Comparison of ENCODE assay signal across 18 cellular contexts in the genomic region with DNA sequence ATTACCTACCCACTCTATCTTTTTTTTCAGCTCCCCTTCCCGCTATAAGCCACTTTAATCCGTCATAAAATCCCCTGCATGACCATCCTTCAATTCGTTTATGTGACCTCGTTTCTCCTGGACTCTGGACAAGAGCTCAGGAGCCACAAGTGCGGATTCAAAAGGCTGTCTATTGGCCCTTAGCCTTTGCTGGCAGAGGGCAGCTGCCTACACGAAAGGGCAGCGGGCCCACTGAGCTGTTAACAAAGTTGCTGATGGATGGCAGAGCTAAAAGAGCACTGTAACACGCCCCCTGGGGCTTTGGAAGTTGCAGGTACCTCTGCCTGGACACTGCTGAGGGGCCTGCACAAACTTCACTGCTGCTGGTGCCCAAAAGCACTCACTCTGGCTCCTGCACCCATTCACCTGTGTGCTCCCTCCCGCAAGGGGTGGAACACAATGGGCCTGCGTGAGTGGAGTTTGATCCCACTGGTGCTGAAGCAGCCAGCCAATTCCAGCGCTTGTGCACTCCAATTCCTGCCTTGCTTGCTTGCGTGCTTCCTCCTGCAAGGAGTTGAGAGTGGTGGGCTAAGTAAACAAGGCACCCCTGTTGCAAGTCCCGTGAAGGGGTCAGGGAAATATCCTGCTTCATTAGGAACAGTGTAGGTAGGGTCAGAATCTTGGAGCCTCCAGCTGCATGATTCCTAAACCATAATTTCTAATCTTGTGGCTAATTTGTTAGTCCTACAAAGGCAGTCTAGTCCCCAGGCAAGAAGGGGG. TPM values are rescaled to one million over a fixed set of nuclear protein-coding genes. Genes with fewer than 3 reads are reported as not detected.
DNase-seq lines count a peak whose midpoint lies in the region; ATAC-seq, FAIRE-seq and TF ChIP-seq lines count a peak whose summit lies in the region.
"Had no signal": no experiment of that assay in that cellular context is flagged by ENCODE, and none has a peak within 500 bp of the region (broad histone marks: within the 10 kb centered on the region; RNA-seq: fewer than 3 reads in every experiment).

No MANE protein-coding gene starts in this region.

- H3K4me1 ChIP-seq in K562 (replicated peaks in 1 of 2; ENCODE audit: control insufficient read depth in 2 of 2, insufficient read depth in 2 of 2, low read length in 2 of 2) (peaks cover 5 to 9% of the 10 kb centered on the region in 2 experiments; a peak in 3 of 5 replicates), parathyroid adenoma (peaks cover 20% of the 10 kb centered on the region)

- WGBS in K562 (ENCODE audit: insufficient coverage, low coverage, missing lambda C conversion rate) = 61% methylated on average over 13 of the region's 13 CpGs

- H3K4me1 Mint-ChIP-seq in CD14-positive monocyte (peaks cover 28% of the 10 kb centered on the region), HFFc6 (ENCODE audit: low read depth) (peaks cover 48% of the 10 kb centered on the region)
- peaks cover 11% of the 10 kb centered on the region for H3K4me1 Mint-ChIP-seq in stimulated activated effector memory CD8-positive, alpha-beta T cell treated with anti-CD3 and anti-CD28 coated beads, Interleukin-12 subunit alpha, Interleukin-12 subunit beta, amount 100 ng/mL, for 72 hours

- no peak for FAIRE-seq in K562 (lab: Jason Lieb, UNC)
- FAIRE-seq: GM12878, GM19239, RCC 7860 had no signal

- no peaks in the 10 kb centered on the region for H3K9me1 ChIP-seq in K562 (ENCODE audit: control insufficient read depth, insufficient read depth, low read length)

- H3K36me3 Mint-ChIP-seq in CD14-positive monocyte (peaks cover 0 to 6% of the 10 kb centered on the region in 2 donors), HFFc6 (ENCODE audit: low read depth) (peaks cover 16% of the 10 kb centered on the region)
- no peaks in the 10 kb centered on the region for H3K36me3 Mint-ChIP-seq in stimulated activated effector memory CD8-positive, alpha-beta T cell treated with anti-CD3 and anti-CD28 coated beads, Interleukin-12 subunit alpha, Interleukin-12 subunit beta, amount 100 ng/mL, for 72 hours

- DNase-seq in CD14-positive monocyte (ENCODE audit: low spot score) (no peak), HFFc6 (no peak), K562 (ENCODE audit: extremely low read depth in 1 of 4, low spot score in 3 of 4) (no peak), ureter (ENCODE audit: low spot score) (no peak), SHP77 (lab: John Stamatoyannopoulos, UW) (no peak)
- no peak for DNase-seq in stimulated activated effector memory CD8-positive, alpha-beta T cell treated with anti-CD3 and anti-CD28 coated beads, Interleukin-12 subunit alpha, Interleukin-12 subunit beta, amount 100 ng/mL, for 72 hours (ENCODE audit: low spot score in 2 of 2)
- DNase-seq: AML-193; Calu3; CD4-positive, alpha-beta T cell; MG63; NCI-H1105 treated with DMSO at 0.1 percent for 48 hours; NCI-H187 treated with DMSO at 0.1 percent for 48 hours; NCI-H2171 treated with DMSO at 0.1 percent for 48 hours had no signal

- peak overlapping the region in 1 of 2 experiments; percentile 4; a peak in 1 of 4 replicates for H3K9ac ChIP-seq in K562 (ENCODE audit: insufficient read depth in 1 of 2, low read depth in 2 of 2, low read length in 2 of 2)
- no peak overlapping the region for H3K9ac ChIP-seq in parathyroid adenoma
- H3K9ac ChIP-seq: KMS-11 had no signal

- POLR2A ChIA-PET in K562 (lab: Yijun Ruan, JAX) = interaction anchor here (1.3 to 1.8 kb wide), 3 partner anchors 9 to 11 kb away, joined by 4 to 5 read pairs (median 4); a partner anchor contains a TSS

- peak overlapping the region; percentile 45; the same call in 2 of the 3 replicates for H3K27ac ChIP-seq in K562 (ENCODE audit: extremely low read depth, low read depth, low read length)
- H3K27ac ChIP-seq in parathyroid adenoma = peak overlapping the region; percentile 97
- H3K27ac ChIP-seq: KMS-11 had no signal

- H3K27me3 Mint-ChIP-seq in CD14-positive monocyte (ENCODE audit: low read depth in 3 of 3) (peaks cover 0 to 6% (median 0%) of the 10 kb centered on the region in 3 donors), HFFc6 (ENCODE audit: insufficient read depth) (no peaks in the 10 kb centered on the region)
- H3K27me3 Mint-ChIP-seq: CD4-positive, alpha-beta T cell had no signal

- H3K27ac Mint-ChIP-seq in CD14-positive monocyte (peak overlapping the region in 6 of 7 donors; percentile 5 to 91 (median 88)), HFFc6 (peak overlapping the region; percentile 83)
- no peak overlapping the region for H3K27ac Mint-ChIP-seq in stimulated activated effector memory CD8-positive, alpha-beta T cell treated with anti-CD3 and anti-CD28 coated beads, Interleukin-12 subunit alpha, Interleukin-12 subunit beta, amount 100 ng/mL, for 72 hours
- H3K27ac Mint-ChIP-seq: CD4-positive, alpha-beta T cell had no signal

- no peak for TF ChIP-seq POLR2A in K562 (conservative IDR thresholded peaks at IDR 0.05)

- no peaks in the 10 kb centered on the region for H3K79me2 ChIP-seq in K562 (ENCODE audit: control insufficient read depth, insufficient read depth, low read length)
- no peaks in the 10 kb centered on the region for H3K79me2 ChIP-seq in parathyroid adenoma

- H2AFZ ChIP-seq in K562 (ENCODE audit: low read depth, low read length) = peak overlapping the region; percentile 91
- peak overlapping the region; percentile 77 for H2AFZ ChIP-seq in parathyroid adenoma

- H3K36me3 ChIP-seq in K562 (ENCODE audit: control insufficient read depth, insufficient read depth, low read length) (no peaks in the 10 kb centered on the region), parathyroid adenoma (ENCODE audit: control insufficient read depth, insufficient read depth, low read length) (no peaks in the 10 kb centered on the region)
- H3K36me3 ChIP-seq: MG63 had no signal

- peaks cover 1 to 12% (median 5%) of the 10 kb centered on the region in 7 donors for H3K9me3 Mint-ChIP-seq in CD14-positive monocyte
- H3K9me3 Mint-ChIP-seq in HFFc6 = peaks cover 18% of the 10 kb centered on the region
- H3K9me3 Mint-ChIP-seq in stimulated activated effector memory CD8-positive, alpha-beta T cell treated with anti-CD3 and anti-CD28 coated beads, Interleukin-12 subunit alpha, Interleukin-12 subunit beta, amount 100 ng/mL, for 72 hours = no peaks in the 10 kb centered on the region
- H3K9me3 Mint-ChIP-seq: CD4-positive, alpha-beta T cell had no signal

- CTCF ChIA-PET in K562 (lab: Yijun Ruan, JAX; ENCODE audit: low intra/inter-chr PET ratio) = no interaction called here

- intact Hi-C loops in CD14-positive monocyte (cut with micrococcal nuclease) = no loop called here
- intact Hi-C loops in K562 (cut with micrococcal nuclease) = no loop called here

- BruUV-seq in K562 (replicated peaks; lab: Mats Ljungman, UMichigan) = no TSS peak

- no peak overlapping the region for H3K4me3 Mint-ChIP-seq in CD14-positive monocyte
- H3K4me3 Mint-ChIP-seq in HFFc6 = no peak overlapping the region
- no peak overlapping the region for H3K4me3 Mint-ChIP-seq in stimulated activated effector memory CD8-positive, alpha-beta T cell treated with anti-CD3 and anti-CD28 coated beads, Interleukin-12 subunit alpha, Interleukin-12 subunit beta, amount 100 ng/mL, for 72 hours
- H3K4me3 Mint-ChIP-seq: CD4-positive, alpha-beta T cell had no signal

- no peaks in the 10 kb centered on the region for H4K20me1 ChIP-seq in K562 (replicated peaks; ENCODE audit: control insufficient read depth, insufficient read depth, low read length)

- ATAC-seq in K562 = peak; percentile 51
- ATAC-seq in stimulated activated effector memory CD8-positive, alpha-beta T cell treated with anti-CD3 and anti-CD28 coated beads, Interleukin-12 subunit alpha, Interleukin-12 subunit beta, amount 100 ng/mL, for 72 hours = no peak
- ATAC-seq: GM12878 had no signal

- no peak for TF ChIP-seq RAD21 in K562 (CRISPR knock-in tag; conservative IDR thresholded peaks at IDR 0.05 in 1 of 2, IDR thresholded peaks at IDR 0.05 in 1 of 2)

- H3K9me3 ChIP-seq in K562 (replicated peaks; ENCODE audit: control insufficient read depth, insufficient read depth, low read depth, low read length) (0 out of 2 replicates have a peak, but pooled peaks cover 2% of the 10 kb centered on the region), parathyroid adenoma (ENCODE audit: control insufficient read depth, low read length) (no peaks in the 10 kb centered on the region)

- TF ChIP-seq CTCF in CD14-positive monocyte (IDR thresholded peaks at IDR 0.05) = no peak
- TF ChIP-seq CTCF in HFFc6 (IDR thresholded peaks at IDR 0.05) = no peak
- TF ChIP-seq CTCF in K562 (IDR thresholded peaks at IDR 0.05 in 2 of 3, conservative IDR thresholded peaks at IDR 0.05 in 1 of 3; ENCODE audit: insufficient read depth in 2 of 3, low read depth in 1 of 3, low read length in 3 of 3) = no peak
- no peak for TF ChIP-seq CTCF in parathyroid adenoma (IDR thresholded peaks at IDR 0.05)

- in situ Hi-C loops in K562 (cut with MboI) = no loop called here

- H3K27me3 ChIP-seq in K562 (ENCODE audit: control insufficient read depth in 2 of 2, insufficient read depth in 2 of 2, low read length in 2 of 2) (no peaks in the 10 kb centered on the region), parathyroid adenoma (ENCODE audit: control insufficient read depth, insufficient read depth, low read length) (no peaks in the 10 kb centered on the region)
- H3K27me3 ChIP-seq: MG63 had no signal

- H3K4me3 ChIP-seq in K562 (no peak overlapping the region), parathyroid adenoma (ENCODE audit: low read depth, low read length) (no peak overlapping the region)
- H3K4me3 ChIP-seq: GM12878, MG63 had no signal

- no peak for TF ChIP-seq EP300 in K562 (IDR thresholded peaks at IDR 0.05; ENCODE audit: low read length)

- H3K4me2 ChIP-seq in K562 (ENCODE audit: insufficient read depth, low read length) (peak overlapping the region; percentile 43; the same call in 1 of the 2 replicates), parathyroid adenoma (ENCODE audit: low read length) (no peak overlapping the region)
- H3K4me2 ChIP-seq: KMS-11 had no signal

RNA-seq across cellular contexts. Expression of a gene that starts 10.6 kb away (rescaled TPM):
- 10 to 100 TPM; 43.0 to 49.7 TPM for polyA plus RNA-seq in CD14-positive monocyte
- 100 to 1,000 TPM; 109 to 136 (median 122) TPM for total RNA-seq in HFFc6 (2021; fragmentation: NEBNext Ultra II Directional; extraction: Animal tissue kit (Norgen Biotek cat#: 25700))
- total RNA-seq in K562 (2011; cell fraction: chromatin; rRNA removed; ENCODE audit: low replicate concordance) = 4.1 and 12.3 TPM in 2 replicates
- 1.8 and 4.9 TPM in 2 replicates for total RNA-seq in K562 (2011; cell fraction: nucleolus; rRNA removed)
- total RNA-seq in K562 (2011; cell fraction: nucleoplasm; rRNA removed) = 3.2 and 8.5 TPM in 2 replicates
- 1.4 and 2.1 TPM in 2 replicates for total RNA-seq in K562 (2014; rRNA removed)
- 4.2 and 4.3 TPM in 2 replicates for total RNA-seq in K562 (2014; rRNA removed; fragmentation: Illumina TruSeq; extraction: Trizol)
- total RNA-seq in K562 (2015; rRNA removed; fragmentation: Illumina TruSeq; extraction: Trizol) = 2.7 TPM in 2 replicates
- total RNA-seq in K562 (2021) = 2.9 and 4.2 TPM in 2 replicates
- polyA plus RNA-seq in K562 (2011; rRNA removed) = 1.3 and 2.7 TPM in 2 replicates
- polyA plus RNA-seq in K562 (2011; cell fraction: cytosol; rRNA removed) = 1.2 and 2.0 TPM in 2 replicates
- polyA plus RNA-seq in K562 (2011; cell fraction: nucleus; rRNA removed) = 0.27 and 0.58 TPM in 2 replicates
- 3.1 and 5.9 TPM in 2 replicates for polyA plus RNA-seq in K562 (2012)
- 2.9 and 3.3 TPM in 2 replicates for polyA plus RNA-seq in K562 (2014; fragmentation: Illumina TruSeq; extraction: Trizol)
- 1 to 10 TPM; 1.5 to 2.0 TPM for polyA plus RNA-seq in K562 (2014; fragmentation: Nextera tagmentation; extraction: Ambion mirVana)
- 2.2 and 2.7 TPM in 2 replicates for polyA plus RNA-seq in K562 (2014; rRNA removed)
- polyA minus RNA-seq in K562 (2011; rRNA and poly(A)+ RNA removed) = 1.7 and 4.0 TPM in 2 replicates
- polyA minus RNA-seq in K562 (2011; cell fraction: cytosol; rRNA and poly(A)+ RNA removed) = 0.64 and 3.0 TPM in 2 replicates
- 0.22 and 2.4 TPM in 2 replicates for polyA minus RNA-seq in K562 (2011; cell fraction: nucleus; rRNA and poly(A)+ RNA removed)
- 16.4 TPM for total RNA-seq in ureter

RNA-seq across cellular contexts. Expression of a gene that starts 36.0 kb away (rescaled TPM):
- polyA plus RNA-seq in CD14-positive monocyte (10 to 100 TPM; 24.1 to 29.1 TPM), K562 (2011; rRNA removed) (16.3 and 23.2 TPM in 2 replicates), K562 (2014; fragmentation: Illumina TruSeq; extraction: Trizol) (15.3 and 19.3 TPM in 2 replicates), K562 (2014; fragmentation: Nextera tagmentation; extraction: Ambion mirVana) (1 to 10 TPM; 5.9 to 6.5 TPM), K562 (2014; rRNA removed) (11.6 and 12.8 TPM in 2 replicates)
- 10 to 100 TPM; 37.1 to 53.6 (median 44.9) TPM for total RNA-seq in HFFc6 (2021; fragmentation: NEBNext Ultra II Directional; extraction: Animal tissue kit (Norgen Biotek cat#: 25700))
- 40.1 and 95.2 TPM in 2 replicates for total RNA-seq in K562 (2011; cell fraction: chromatin; rRNA removed; ENCODE audit: low replicate concordance)
- 19.5 and 22.0 TPM in 2 replicates for total RNA-seq in K562 (2011; cell fraction: nucleolus; rRNA removed)
- total RNA-seq in K562 (2011; cell fraction: nucleoplasm; rRNA removed) = 60.6 and 98.6 TPM in 2 replicates
- total RNA-seq in K562 (2014; rRNA removed) (11.6 and 13.0 TPM in 2 replicates), K562 (2014; rRNA removed; fragmentation: Illumina TruSeq; extraction: Trizol) (19.8 and 21.7 TPM in 2 replicates), K562 (2015; rRNA removed; fragmentation: Illumina TruSeq; extraction: Trizol) (23.2 and 23.3 TPM in 2 replicates), K562 (2021) (19.3 and 20.4 TPM in 2 replicates), ureter (57.0 TPM)
- 5.1 and 11.1 TPM in 2 replicates for polyA plus RNA-seq in K562 (2011; cell fraction: cytosol; rRNA removed)
- polyA plus RNA-seq in K562 (2011; cell fraction: nucleus; rRNA removed) = 12.5 and 13.7 TPM in 2 replicates
- polyA plus RNA-seq in K562 (2012) = 15.6 and 18.6 TPM in 2 replicates
- 44.5 and 49.5 TPM in 2 replicates for polyA minus RNA-seq in K562 (2011; rRNA and poly(A)+ RNA removed)
- 12.1 and 14.2 TPM in 2 replicates for polyA minus RNA-seq in K562 (2011; cell fraction: cytosol; rRNA and poly(A)+ RNA removed)
- polyA minus RNA-seq in K562 (2011; cell fraction: nucleus; rRNA and poly(A)+ RNA removed) = 18.2 and 24.9 TPM in 2 replicates
